In the genomic region with DNA sequence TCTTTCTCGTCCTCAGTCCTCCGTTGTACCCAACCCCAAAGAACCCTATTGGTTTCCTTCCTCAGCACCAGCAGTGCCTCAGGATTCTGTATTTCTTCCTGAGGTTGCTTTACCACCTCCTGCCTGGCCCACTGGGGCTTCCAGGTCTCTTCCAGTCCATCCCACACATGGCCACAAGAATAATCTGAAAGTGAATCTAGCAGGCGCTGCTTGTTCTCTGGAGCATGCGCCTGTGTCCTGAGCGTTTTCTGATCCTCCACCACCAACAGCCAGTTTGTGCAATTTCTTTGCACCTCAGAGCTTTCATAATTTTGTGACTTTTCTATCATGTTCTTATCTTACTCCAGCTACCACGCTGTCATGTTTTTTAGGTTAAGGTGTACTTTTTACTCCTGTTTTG, we compare ENCODE assay signal across 12 cellular contexts. TPM values are rescaled to one million over a fixed set of nuclear protein-coding genes. Genes with fewer than 3 reads are reported as not detected.
DNase-seq lines count a peak whose midpoint lies in the region; ATAC-seq, FAIRE-seq and TF ChIP-seq lines count a peak whose summit lies in the region.
"Had no signal": no experiment of that assay in that cellular context is flagged by ENCODE, and none has a peak within 500 bp of the region (broad histone marks: within the 10 kb centered on the region; RNA-seq: fewer than 3 reads in every experiment).

No MANE protein-coding gene starts in this region.

- TF ChIP-seq CTCF in HCT116 (IDR thresholded peaks at IDR 0.05 in 2 of 3, conservative IDR thresholded peaks at IDR 0.05 in 1 of 3; ENCODE audit: borderline replicate concordance in 1 of 3, insufficient read depth in 1 of 3, low read depth in 2 of 3, low read length in 2 of 3) (no peak), ascending aorta (IDR thresholded peaks at IDR 0.05) (no peak), right lobe of liver (IDR thresholded peaks at IDR 0.05) (no peak)

- intact Hi-C loops in HCT116 (cut with micrococcal nuclease) (no loop called here), ascending aorta (cut with DNase I) (loop anchor here (5.0 kb wide), 1 partner anchor 608 kb away; the partner anchor contains the start of gene GTPBP2), right lobe of liver (cut with DNase I) (loop anchor here in 1 of 2 donors (10.0 kb wide), 2 partner anchors 60 to 130 kb away; no protein-coding TSS in a partner anchor)

- in situ Hi-C loops in HAP-1 (cut with MboI; ENCODE audit: low sequenced_read_pairs): loop anchor here (5.0 kb wide), 1 partner anchor 63 kb away; no protein-coding TSS in a partner anchor

- H3K36me3 ChIP-seq in HCT116 (ENCODE audit: control insufficient read depth in 1 of 2, insufficient read depth in 2 of 2, low read length in 2 of 2) (peaks cover 17 to 40% of the 10 kb centered on the region in 2 experiments; a peak in 3 of 4 replicates), ascending aorta (peaks cover 30 to 43% of the 10 kb centered on the region in 2 donors), right lobe of liver (peaks cover 0 to 12% (median 0%) of the 10 kb centered on the region in 4 donors), stomach smooth muscle (ENCODE audit: control insufficient read depth in 2 of 2, insufficient read depth in 2 of 2, low read length in 2 of 2) (peaks cover 14 to 26% of the 10 kb centered on the region in 2 donors), HAP-1 (replicated peaks) (peaks cover 48% of the 10 kb centered on the region)

- WGBS in right lobe of liver (ENCODE audit: insufficient coverage, low coverage, low lambda C conversion rate, missing lambda C conversion rate): 38% methylated on average over 5 of the region's 6 CpGs

- H3K4me3 ChIP-seq in HCT116 (replicated peaks in 1 of 2; ENCODE audit: low read depth in 1 of 2, low read length in 2 of 2) (no peak overlapping the region), ascending aorta (no peak overlapping the region), right lobe of liver (no peak overlapping the region), stomach smooth muscle (ENCODE audit: low read length in 2 of 2) (peak overlapping the region in 1 of 2 donors; percentile 52), HAP-1 (no peak overlapping the region)

- RAD21 ChIA-PET in HCT116 (lab: Charles Lee; ENCODE audit: low non-redundant PET in 1 of 2, low total read pairs in 2 of 2, uncharacterized antibody in 2 of 2, unreplicated experiment in 2 of 2): no interaction called here

- no peaks in the 10 kb centered on the region for H3K9me2 ChIP-seq in HCT116 (ENCODE audit: insufficient read depth)

- DNase-seq in HCT116 (ENCODE audit: low read depth, low spot score) (no peak), ascending aorta (ENCODE audit: low spot score in 2 of 2) (no peak), right lobe of liver (no peak), medulla oblongata (ENCODE audit: extremely low spot score) (no peak), EL (no peak), H54 (ENCODE audit: insufficient read length, low spot score) (no peak), HAP-1 (ENCODE audit: low spot score in 2 of 2) (no peak)
- DNase-seq: activated CD4-positive, alpha-beta T cell treated with anti-CD3 and anti-CD28 coated beads, Interleukin-2, amount 10 ng/mL, durations not matched to agents 24 days and 14 days; activated naive CD4-positive, alpha-beta T cell treated with Interleukin-2 at 50 U/mL for 16 hours; CD8-positive, alpha-beta memory T cell had no signal

- no peak for FAIRE-seq in H54 (lab: Jason Lieb, UNC)
- FAIRE-seq: HTR-8/SVneo had no signal

- H2AFZ ChIP-seq in HCT116 (ENCODE audit: low read depth, low read length, poor library complexity, severe bottlenecking): no peak overlapping the region

- no peaks in the 10 kb centered on the region for H3K27me3 ChIP-seq in HCT116 (ENCODE audit: insufficient read depth, low read length)
- no peaks in the 10 kb centered on the region for H3K27me3 ChIP-seq in ascending aorta
- H3K27me3 ChIP-seq in right lobe of liver: no peaks in the 10 kb centered on the region
- no peaks in the 10 kb centered on the region for H3K27me3 ChIP-seq in stomach smooth muscle (ENCODE audit: control insufficient read depth in 1 of 2, insufficient read depth in 2 of 2, low read length in 2 of 2)
- no peaks in the 10 kb centered on the region for H3K27me3 ChIP-seq in HAP-1 (ENCODE audit: low read depth)

- H3K27ac ChIP-seq in HCT116 (ENCODE audit: low read depth, low read length): peak overlapping the region; percentile 41
- H3K27ac ChIP-seq in ascending aorta: peak overlapping the region; percentile 80 to 100
- H3K27ac ChIP-seq in right lobe of liver: peak overlapping the region; percentile 64 to 98 (median 97)
- peak overlapping the region; percentile 97 for H3K27ac ChIP-seq in stomach smooth muscle (ENCODE audit: low read length)

- no TSS peak for BruUV-seq in HCT116 (replicated peaks; lab: Mats Ljungman, UMichigan)

- H3K4me2 ChIP-seq in HCT116 (ENCODE audit: low read length): no peak overlapping the region

- no peak for TF ChIP-seq POLR2A in HCT116 (IDR thresholded peaks at IDR 0.05; ENCODE audit: borderline replicate concordance, extremely low read depth, insufficient read depth, insufficient read length)
- TF ChIP-seq POLR2A in right lobe of liver (IDR thresholded peaks at IDR 0.05): no peak
- TF ChIP-seq POLR2A in H54 (IDR thresholded peaks at IDR 0.05; ENCODE audit: low read depth, low read length): no peak

- POLR2A ChIA-PET in HCT116 (lab: Charles Lee): interaction anchor here (2.5 kb wide), 1 partner anchor 11 kb away, joined by 20 read pairs; the partner anchor contains the start of gene HSP90AB1

- H4K20me1 ChIP-seq in HCT116 (ENCODE audit: insufficient read depth): no peaks in the 10 kb centered on the region

- H3K9me3 ChIP-seq in HCT116 (ENCODE audit: control insufficient read depth in 1 of 2, insufficient read depth in 1 of 2, low read depth in 1 of 2, low read length in 2 of 2) (no peaks in the 10 kb centered on the region), ascending aorta (no peaks in the 10 kb centered on the region), right lobe of liver (no peaks in the 10 kb centered on the region), stomach smooth muscle (ENCODE audit: control insufficient read depth in 2 of 2, low read length in 2 of 2) (no peaks in the 10 kb centered on the region), HAP-1 (no peaks in the 10 kb centered on the region)

- H3K4me1 ChIP-seq in HCT116 (ENCODE audit: control insufficient read depth in 1 of 2, insufficient read depth in 2 of 2, low read length in 2 of 2) (peaks cover 29 to 42% of the 10 kb centered on the region in 2 experiments), ascending aorta (peaks cover 26 to 55% of the 10 kb centered on the region in 2 donors), right lobe of liver (peaks cover 0 to 48% (median 23%) of the 10 kb centered on the region in 4 donors), stomach smooth muscle (ENCODE audit: control insufficient read depth, insufficient read depth, low read length) (peaks cover 76% of the 10 kb centered on the region), HAP-1 (peaks cover 6% of the 10 kb centered on the region)

- no peaks in the 10 kb centered on the region for H3K79me2 ChIP-seq in HCT116 (ENCODE audit: insufficient read depth, low read length)

- CTCF ChIA-PET in HCT116 (lab: Charles Lee): interaction anchor here (0.7 to 2.6 kb wide), 6 partner anchors 11 to 138 kb away, joined by 3 to 22 read pairs (median 8); partner anchors contain the start of genes HSP90AB1 and SLC29A1

- no peak overlapping the region for H3K9ac ChIP-seq in HCT116 (ENCODE audit: low read length)
- H3K9ac ChIP-seq in stomach smooth muscle (ENCODE audit: low read length in 2 of 2): peak overlapping the region; percentile 42 to 68

- ATAC-seq in HCT116: no peak
- ATAC-seq in right lobe of liver: no peak

- no peak for TF ChIP-seq RAD21 in HCT116 (IDR thresholded peaks at IDR 0.05; ENCODE audit: low read depth)

TF ChIP-seq in HCT116, 20 proteins besides CTCF, POLR2A, EP300 and RAD21:
- no peak for TF ChIP-seq ELF1 (IDR thresholded peaks at IDR 0.05; ENCODE audit: borderline replicate concordance, low read depth)
- TF ChIP-seq SRF (IDR thresholded peaks at IDR 0.05; ENCODE audit: low read depth): no peak
- no peak for TF ChIP-seq JUND (IDR thresholded peaks at IDR 0.05)
- no peak for TF ChIP-seq TCF7L2 (IDR thresholded peaks at IDR 0.05; ENCODE audit: borderline replicate concordance, extremely low read depth, insufficient read depth, insufficient read length)
- TF ChIP-seq ZNF274 (IDR thresholded peaks at IDR 0.05; ENCODE audit: low read depth, low read length): no peak
- TF ChIP-seq CEBPB (IDR thresholded peaks at IDR 0.05; ENCODE audit: low read depth): no peak
- TF ChIP-seq, protein P1, sequence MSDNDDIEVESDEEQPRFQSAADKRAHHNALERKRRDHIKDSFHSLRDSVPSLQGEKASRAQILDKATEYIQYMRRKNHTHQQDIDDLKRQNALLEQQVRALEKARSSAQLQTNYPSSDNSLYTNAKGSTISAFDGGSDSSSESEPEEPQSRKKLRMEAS (IDR thresholded peaks at IDR 0.05): no peak
- TF ChIP-seq POLR2AphosphoS5 (IDR thresholded peaks at IDR 0.05; ENCODE audit: low read depth, low read length): no peak
- no peak for TF ChIP-seq EGR1 (IDR thresholded peaks at IDR 0.05; ENCODE audit: low read depth)

RNA-seq across cellular contexts. Expression of gene HSP90AB1, which starts 11.6 kb away (rescaled TPM):
- 2,554 TPM for total RNA-seq in HCT116 (2021; ENCODE audit: unreplicated experiment)
- polyA plus RNA-seq in HCT116 (2012): 1,463 and 1,823 TPM in 2 replicates
- total RNA-seq in ascending aorta: 354 TPM
- 100 to 1,000 TPM; 183 to 566 (median 345) TPM for total RNA-seq in right lobe of liver

RNA-seq across cellular contexts. Expression of gene SLC29A1, which starts 11.9 kb away (rescaled TPM):
- total RNA-seq in HCT116 (2021; ENCODE audit: unreplicated experiment) (67.6 TPM), ascending aorta (224 TPM), right lobe of liver (10 to 100 TPM; 27.4 to 51.3 (median 31.4) TPM)
- polyA plus RNA-seq in HCT116 (2012): 60.2 and 73.6 TPM in 2 replicates

RNA-seq across cellular contexts. Expression of gene MYMX, which starts 18.5 kb away (rescaled TPM):
- not detected for total RNA-seq in HCT116 (2021; ENCODE audit: unreplicated experiment)
- 0.13 TPM in 1 of 2 replicates, not detected in the other for polyA plus RNA-seq in HCT116 (2012)
- 13.9 TPM for total RNA-seq in ascending aorta
- total RNA-seq in right lobe of liver: not detected
- total RNA-seq: activated CD4-positive, alpha-beta T cell treated with anti-CD3 and anti-CD28 coated beads, Interleukin-2, amount 10 ng/mL, durations not matched to agents 24 days and 14 days; CD8-positive, alpha-beta memory T cell had no signal
- polyA plus RNA-seq: CD8-positive, alpha-beta memory T cell had no signal

RNA-seq across cellular contexts. Expression of gene SLC35B2, which starts 22.1 kb away (rescaled TPM):
- 50.5 TPM for total RNA-seq in HCT116 (2021; ENCODE audit: unreplicated experiment)
- 35.2 and 47.5 TPM in 2 replicates for polyA plus RNA-seq in HCT116 (2012)
- total RNA-seq in ascending aorta: 9.9 TPM
- 10 to 100 TPM; 15.1 to 29.0 (median 20.9) TPM for total RNA-seq in right lobe of liver

RNA-seq across cellular contexts. Expression of gene NFKBIE, which starts 30.1 kb away (rescaled TPM):
- total RNA-seq in HCT116 (2021; ENCODE audit: unreplicated experiment) (7.6 TPM), ascending aorta (1.9 TPM), right lobe of liver (10 to 100 TPM in 3 of 6 experiments, 1 to 10 TPM in 3; 2.5 to 30.2 (median 10.8) TPM)
- polyA plus RNA-seq in HCT116 (2012): 6.2 and 8.2 TPM in 2 replicates

Comparison
In these comparisons a context has a peak if more than half of its experiments do, and no peak if none do; other contexts are left out.
1. H3K27ac ChIP-seq: peak in every context shown above with its lines; median percentile 97 in right lobe of liver; 97 in stomach smooth muscle; 90 in ascending aorta; 41 in HCT116.
2. RNA of gene MYMX, which starts 18.5 kb away (total RNA-seq): 13.9 TPM in ascending aorta (single experiment); not detected in HCT116 (single experiment) and not detected in right lobe of liver; every median in the first group is over 10 times any median in the second.